8 cellular contexts compared by ENCODE assay signal in the genomic region with DNA sequence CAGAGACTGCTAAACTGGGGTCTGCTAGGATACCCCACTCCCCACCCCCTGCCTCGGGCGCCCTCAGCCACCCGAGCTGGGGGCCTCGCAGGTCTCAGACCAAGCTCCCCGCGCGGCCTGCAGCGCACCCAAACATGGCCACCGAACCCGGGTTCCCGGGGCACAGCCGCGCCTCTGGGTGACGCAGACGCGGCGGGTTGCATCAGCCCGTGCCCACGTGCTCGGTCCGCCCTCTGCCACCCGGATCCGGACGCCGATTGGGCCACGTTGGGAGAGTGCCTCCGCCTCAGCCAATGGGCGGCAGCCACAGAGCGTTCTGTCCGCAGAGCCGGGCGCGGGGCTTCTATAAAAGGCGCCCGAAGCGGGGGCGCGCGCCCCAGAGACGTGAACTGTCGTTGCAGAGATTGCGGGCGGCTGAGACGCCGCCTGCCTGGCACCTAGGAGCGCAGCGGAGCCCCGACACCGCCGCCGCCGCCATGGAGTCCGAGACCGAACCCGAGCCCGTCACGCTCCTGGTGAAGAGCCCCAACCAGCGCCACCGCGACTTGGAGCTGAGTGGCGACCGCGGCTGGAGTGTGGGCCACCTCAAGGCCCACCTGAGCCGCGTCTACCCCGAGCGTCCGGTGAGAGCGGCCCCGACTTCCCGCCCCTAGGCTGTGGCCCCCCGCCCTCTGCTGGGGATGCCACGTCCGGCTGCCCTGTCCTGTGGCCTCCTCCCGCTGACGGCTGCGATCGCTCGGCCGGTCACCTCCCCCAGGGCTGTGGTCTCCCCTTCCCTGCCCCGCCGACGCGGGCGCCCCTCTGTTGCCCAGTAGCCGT. TPM values are rescaled to one million over a fixed set of nuclear protein-coding genes. Genes with fewer than 3 reads are reported as not detected.
DNase-seq lines count a peak whose midpoint lies in the region; ATAC-seq and TF ChIP-seq lines count a peak whose summit lies in the region.

A gene with protein sequence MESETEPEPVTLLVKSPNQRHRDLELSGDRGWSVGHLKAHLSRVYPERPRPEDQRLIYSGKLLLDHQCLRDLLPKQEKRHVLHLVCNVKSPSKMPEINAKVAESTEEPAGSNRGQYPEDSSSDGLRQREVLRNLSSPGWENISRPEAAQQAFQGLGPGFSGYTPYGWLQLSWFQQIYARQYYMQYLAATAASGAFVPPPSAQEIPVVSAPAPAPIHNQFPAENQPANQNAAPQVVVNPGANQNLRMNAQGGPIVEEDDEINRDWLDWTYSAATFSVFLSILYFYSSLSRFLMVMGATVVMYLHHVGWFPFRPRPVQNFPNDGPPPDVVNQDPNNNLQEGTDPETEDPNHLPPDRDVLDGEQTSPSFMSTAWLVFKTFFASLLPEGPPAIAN (plus strand): TSS at position 374 of the 819 bp plus-strand sequence. CDS start 103 bp downstream, at position 477.

- peak within 1 kb of the TSS; percentile 98 for H3K27ac Mint-ChIP-seq in activated T-cell treated with anti-CD3 and anti-CD28 coated beads, Interleukin-2, amount 50 U/mL, for 24 hours

- H3K36me3 Mint-ChIP-seq in activated T-cell treated with anti-CD3 and anti-CD28 coated beads, Interleukin-2, amount 50 U/mL, for 24 hours (ENCODE audit: low read depth), result peaks cover 50% of the 10 kb centered on the region

- no peaks in the 10 kb centered on the region for H3K27me3 ChIP-seq in muscle layer of colon (ENCODE audit: control insufficient read depth in 1 of 2, insufficient read depth in 2 of 2, low read length in 2 of 2)

- H3K4me3 ChIP-seq in muscle layer of colon (ENCODE audit: low read depth in 1 of 2, low read length in 2 of 2), result peak within 1 kb of the TSS; percentile 98

- no peaks in the 10 kb centered on the region for H3K9me3 ChIP-seq in muscle layer of colon (ENCODE audit: low read length)

- peaks cover 25% of the 10 kb centered on the region for H3K36me3 ChIP-seq in muscle layer of colon (ENCODE audit: insufficient read depth, low read length)

- H3K4me3 Mint-ChIP-seq in activated T-cell treated with anti-CD3 and anti-CD28 coated beads, Interleukin-2, amount 50 U/mL, for 24 hours, result peak within 1 kb of the TSS; percentile 96

- peaks cover 34% of the 10 kb centered on the region for H3K4me1 ChIP-seq in muscle layer of colon (ENCODE audit: insufficient read depth, low read length)

- H3K9ac ChIP-seq in muscle layer of colon (ENCODE audit: low read length), result peak within 1 kb of the TSS; percentile 96

- TF ChIP-seq POLR2A in erythroblast (IDR thresholded peaks at IDR 0.05; ENCODE audit: low read length), result peak; percentile 98

- peak within 1 kb of the TSS; percentile 97 for H3K27ac ChIP-seq in muscle layer of colon (ENCODE audit: low read depth, low read length)

- no peaks in the 10 kb centered on the region for H3K9me3 Mint-ChIP-seq in activated T-cell treated with anti-CD3 and anti-CD28 coated beads, Interleukin-2, amount 50 U/mL, for 24 hours

- peak; percentile 85 for ATAC-seq in GM21717 (IDR thresholded peaks at IDR 0.05; ENCODE audit: unreplicated experiment)

- in situ Hi-C loops in KBM-7 (cut with MboI; ENCODE audit: low pct_unique_long_range_greater_than_20kb, low sequenced_read_pairs), result no loop called here

- H3K4me1 Mint-ChIP-seq in activated T-cell treated with anti-CD3 and anti-CD28 coated beads, Interleukin-2, amount 50 U/mL, for 24 hours (ENCODE audit: low read depth), result peaks cover 38% of the 10 kb centered on the region

- peak; percentile 99 for DNase-seq in DMS53 (lab: John Stamatoyannopoulos, UW)
- DNase-seq in KBM-7, result peak; percentile 98
- peak; percentile 99 for DNase-seq in activated T-cell treated with anti-CD3 and anti-CD28 coated beads, Interleukin-2, amount 50 U/mL, for 24 hours
- DNase-seq in erythroblast (lab: John Stamatoyannopoulos, UW), result peak; percentile 97 to 99
- DNase-seq in stimulated activated CD8-positive, alpha-beta memory T cell treated with anti-CD3 and anti-CD28 coated beads, Interleukin-7, amount 100 ng/mL, for 24 hours (ENCODE audit: low read depth), result peak; percentile 97

- no peaks in the 10 kb centered on the region for H3K27me3 Mint-ChIP-seq in activated T-cell treated with anti-CD3 and anti-CD28 coated beads, Interleukin-2, amount 50 U/mL, for 24 hours

TF ChIP-seq in PFSK-1, 5 proteins besides CTCF, POLR2A, EP300 and RAD21:
- TF ChIP-seq TAF1 (IDR thresholded peaks at IDR 0.05; ENCODE audit: borderline replicate concordance, insufficient read depth, low read length), result peak; percentile 68; the same call in 1 of the 2 replicates
- TF ChIP-seq SIN3A (IDR thresholded peaks at IDR 0.05; ENCODE audit: borderline replicate concordance, insufficient read depth, low read length), result no peak
- peak; percentile 84 for TF ChIP-seq FOXP2 (optimal IDR thresholded peaks at IDR 0.05; ENCODE audit: borderline replicate concordance, extremely low read depth, extremely low read length, insufficient read depth)
- TF ChIP-seq, protein P1, sequence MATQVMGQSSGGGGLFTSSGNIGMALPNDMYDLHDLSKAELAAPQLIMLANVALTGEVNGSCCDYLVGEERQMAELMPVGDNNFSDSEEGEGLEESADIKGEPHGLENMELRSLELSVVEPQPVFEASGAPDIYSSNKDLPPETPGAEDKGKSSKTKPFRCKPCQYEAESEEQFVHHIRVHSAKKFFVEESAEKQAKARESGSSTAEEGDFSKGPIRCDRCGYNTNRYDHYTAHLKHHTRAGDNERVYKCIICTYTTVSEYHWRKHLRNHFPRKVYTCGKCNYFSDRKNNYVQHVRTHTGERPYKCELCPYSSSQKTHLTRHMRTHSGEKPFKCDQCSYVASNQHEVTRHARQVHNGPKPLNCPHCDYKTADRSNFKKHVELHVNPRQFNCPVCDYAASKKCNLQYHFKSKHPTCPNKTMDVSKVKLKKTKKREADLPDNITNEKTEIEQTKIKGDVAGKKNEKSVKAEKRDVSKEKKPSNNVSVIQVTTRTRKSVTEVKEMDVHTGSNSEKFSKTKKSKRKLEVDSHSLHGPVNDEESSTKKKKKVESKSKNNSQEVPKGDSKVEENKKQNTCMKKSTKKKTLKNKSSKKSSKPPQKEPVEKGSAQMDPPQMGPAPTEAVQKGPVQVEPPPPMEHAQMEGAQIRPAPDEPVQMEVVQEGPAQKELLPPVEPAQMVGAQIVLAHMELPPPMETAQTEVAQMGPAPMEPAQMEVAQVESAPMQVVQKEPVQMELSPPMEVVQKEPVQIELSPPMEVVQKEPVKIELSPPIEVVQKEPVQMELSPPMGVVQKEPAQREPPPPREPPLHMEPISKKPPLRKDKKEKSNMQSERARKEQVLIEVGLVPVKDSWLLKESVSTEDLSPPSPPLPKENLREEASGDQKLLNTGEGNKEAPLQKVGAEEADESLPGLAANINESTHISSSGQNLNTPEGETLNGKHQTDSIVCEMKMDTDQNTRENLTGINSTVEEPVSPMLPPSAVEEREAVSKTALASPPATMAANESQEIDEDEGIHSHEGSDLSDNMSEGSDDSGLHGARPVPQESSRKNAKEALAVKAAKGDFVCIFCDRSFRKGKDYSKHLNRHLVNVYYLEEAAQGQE (IDR thresholded peaks at IDR 0.05; ENCODE audit: insufficient read depth in 1 of 2, low read depth in 2 of 2, low read length in 2 of 2), result 0 out of 4 replicates have a peak, but pooled peaks of 1 of the 2 experiments have one; percentile 17
- peak; percentile 98 for TF ChIP-seq POLR2AphosphoS5 (IDR thresholded peaks at IDR 0.05; ENCODE audit: low read depth, low read length)
TF ChIP-seq in PFSK-1: peak in this region for 4.

RNA-seq across cellular contexts. Expression of the gene that starts here (rescaled TPM):
- 93.9 TPM for polyA plus RNA-seq in PFSK-1 (2012; ENCODE audit: insufficient read length, low read depth)

Comparison
In these comparisons a context has a peak if more than half of its experiments do, and no peak if none do; other contexts are left out.
1. Peak in every context shown above with its lines: DNase-seq, ATAC-seq, H3K4me3 ChIP-seq and H3K27ac ChIP-seq.